ENCODE assay signal across 7 cellular contexts in the genomic region with DNA sequence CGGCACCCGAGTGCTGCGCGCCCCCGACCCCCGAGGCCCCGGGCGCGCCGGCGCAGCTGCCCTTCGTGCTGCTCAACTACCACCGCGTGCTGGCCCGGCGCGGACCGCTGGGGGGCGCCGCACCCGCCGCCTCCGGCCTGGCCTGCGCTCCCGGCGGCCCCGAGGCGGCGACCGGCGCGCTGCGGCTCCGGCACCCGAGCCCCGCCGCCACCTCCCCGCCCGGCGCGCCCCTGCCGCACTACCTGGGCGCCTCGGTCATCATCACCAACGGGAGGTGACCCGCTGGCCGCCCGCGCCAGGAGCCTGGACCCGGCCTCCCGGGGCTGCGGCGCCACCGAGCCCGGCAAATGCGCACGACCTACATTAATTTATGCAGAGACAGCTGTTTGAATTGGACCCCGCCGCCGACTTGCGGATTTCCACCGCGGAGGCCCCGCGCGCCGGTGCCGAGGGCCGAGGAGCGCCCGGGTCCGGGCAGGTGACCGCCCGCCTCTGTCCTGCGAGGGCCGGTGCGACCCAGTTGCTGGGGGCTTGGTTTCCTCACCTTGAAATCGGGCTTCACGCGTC. TPM values are rescaled to one million over a fixed set of nuclear protein-coding genes. Genes with fewer than 3 reads are reported as not detected.
A peak's percentile ranks its signal among the peaks of the same experiment; 100 is the strongest.
DNase-seq lines count a peak whose midpoint lies in the region; FAIRE-seq and TF ChIP-seq lines count a peak whose summit lies in the region.

No MANE protein-coding gene starts in this region.

- H3K36me3 ChIP-seq in astrocyte (ENCODE audit: insufficient read depth, low read length) (no peaks in the 10 kb centered on the region), spleen (peaks cover 0 to 16% (median 0%) of the 10 kb centered on the region in 6 donors)

- H3K9me3 Mint-ChIP-seq in astrocyte (ENCODE audit: unreplicated experiment): peaks cover 1% of the 10 kb centered on the region

- FAIRE-seq in astrocyte (lab: Jason Lieb, UNC): no peak

- TF ChIP-seq POLR2A in spleen (IDR thresholded peaks at IDR 0.05): no peak

- H3K27ac ChIP-seq in astrocyte (ENCODE audit: low read depth, low read length): no peak overlapping the region
- no peak overlapping the region for H3K27ac ChIP-seq in spleen

- no peaks in the 10 kb centered on the region for H3K79me2 ChIP-seq in astrocyte (ENCODE audit: insufficient read depth, low read length)

- H3K27me3 Mint-ChIP-seq in astrocyte (ENCODE audit: low read depth, unreplicated experiment): peaks cover 10% of the 10 kb centered on the region

- no peak overlapping the region for H3K4me3 ChIP-seq in GM12875 (ENCODE audit: low read depth, low read length)
- H3K4me3 ChIP-seq in astrocyte (ENCODE audit: insufficient read depth, low read depth, low read length): peak overlapping the region; percentile 43
- peak overlapping the region; percentile 53; the same call in 1 of the 2 replicates for H3K4me3 ChIP-seq in iPS-18c (ENCODE audit: insufficient read depth, low read depth, low read length)
- H3K4me3 ChIP-seq in spleen: peak overlapping the region in 7 of 8 donors; percentile 16 to 65 (median 27)

- peak overlapping the region; percentile 67 for H3K9ac ChIP-seq in astrocyte (ENCODE audit: low read length)

- peak overlapping the region; percentile 83 for H3K4me2 ChIP-seq in astrocyte (ENCODE audit: low read length)

- H3K36me3 Mint-ChIP-seq in astrocyte (ENCODE audit: low read depth, unreplicated experiment): no peaks in the 10 kb centered on the region

- H3K27ac Mint-ChIP-seq in astrocyte (ENCODE audit: unreplicated experiment): peak overlapping the region; percentile 62

- H3K4me1 Mint-ChIP-seq in astrocyte (ENCODE audit: low read depth, unreplicated experiment): peaks cover 24% of the 10 kb centered on the region

- peak; percentile 15 for DNase-seq in NCI-H226
- DNase-seq in astrocyte (ENCODE audit: low read depth): peak; percentile 16
- DNase-seq in spleen: peak; percentile 75
- no peak for DNase-seq in T-helper 9 cell
- no peak for DNase-seq in NCI-H1048 (lab: John Stamatoyannopoulos, UW)

- peaks cover 36% of the 10 kb centered on the region for H3K4me1 ChIP-seq in astrocyte (ENCODE audit: insufficient read depth, low read length)
- peaks cover 3 to 31% (median 12%) of the 10 kb centered on the region in 6 donors for H3K4me1 ChIP-seq in spleen

- peak overlapping the region; percentile 62 for H2AFZ ChIP-seq in astrocyte (ENCODE audit: low read depth, low read length)

- TF ChIP-seq CTCF in GM12875 (IDR thresholded peaks at IDR 0.05; ENCODE audit: borderline replicate concordance, insufficient read depth, low read depth, low read length): peak; percentile 44; the same call in 1 of the 2 replicates
- no peak for TF ChIP-seq CTCF in astrocyte (IDR thresholded peaks at IDR 0.05; ENCODE audit: insufficient read depth, low read depth, low read length)
- TF ChIP-seq CTCF in spleen (IDR thresholded peaks at IDR 0.05 in 8 of 11, conservative IDR thresholded peaks at IDR 0.05 in 3 of 11): no peak

- intact Hi-C loops in spleen (cut with DNase I; ENCODE audit: low total_unique reads): no loop called here

- peak overlapping the region; percentile 77 for H3K4me3 Mint-ChIP-seq in astrocyte (ENCODE audit: unreplicated experiment)

- WGBS in spleen, 5 donors: 3 to 11% (median 5%) methylated on average over 11 to 80 of the region's 80 CpGs

- H3K9me3 ChIP-seq in astrocyte (ENCODE audit: insufficient read depth, low read depth, low read length) (no peaks in the 10 kb centered on the region), iPS-18c (ENCODE audit: control insufficient read depth, insufficient read depth, low read length) (no peaks in the 10 kb centered on the region), spleen (no peaks in the 10 kb centered on the region)

- no peaks in the 10 kb centered on the region for H4K20me1 ChIP-seq in astrocyte (ENCODE audit: insufficient read depth, low read length)

- H3K27me3 ChIP-seq in astrocyte (ENCODE audit: insufficient read depth, low read length) (no peaks in the 10 kb centered on the region), spleen (replicated peaks in 1 of 7) (peaks cover 0 to 59% (median 14%) of the 10 kb centered on the region in 7 donors)

RNA-seq across cellular contexts. Expression of a gene that starts 49.0 kb away (rescaled TPM):
- total RNA-seq in astrocyte (9.2 and 12.8 TPM in 2 replicates), spleen (not detected)
- not detected for polyA plus RNA-seq in spleen

Comparison
In these comparisons a context has a peak if more than half of its experiments do, and no peak if none do; other contexts are left out.
1. DNase-seq: peak in NCI-H226 (single experiment), astrocyte (single experiment) and spleen (single experiment); none in T-helper 9 cell (single experiment) and NCI-H1048 (single experiment).